In the genomic region with DNA sequence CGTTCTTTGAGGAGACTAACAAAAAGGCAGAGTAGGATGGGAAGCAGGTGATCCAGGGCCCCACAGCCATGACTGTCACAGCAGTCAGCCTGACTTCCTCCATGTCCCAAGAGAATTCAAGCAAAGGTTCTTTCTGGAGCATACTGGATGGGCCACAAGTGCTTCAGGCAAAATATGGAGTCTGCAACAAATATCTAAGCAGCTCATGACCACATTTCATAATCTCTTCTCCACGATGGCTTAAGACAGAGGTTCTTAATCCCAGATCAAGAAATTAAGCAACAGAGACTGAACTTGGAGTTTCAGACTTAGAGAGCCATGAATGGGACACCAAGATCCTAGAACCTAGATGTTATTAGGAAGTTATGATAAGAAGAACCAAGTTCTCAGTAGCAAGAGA, we compare ENCODE assay signal across 2 cellular contexts.
TF ChIP-seq lines count a peak whose summit lies in the region.

No MANE protein-coding gene starts in this region.

TF ChIP-seq in HEK293, 187 proteins besides CTCF, POLR2A, EP300 and RAD21:
- TF ChIP-seq PRDM6 (tag by site-specific recombination; IDR thresholded peaks at IDR 0.05) (no peak), SETDB1 (IDR thresholded peaks at IDR 0.05; ENCODE audit: insufficient read length, low read length) (no peak), ZNF692 (tag by site-specific recombination; IDR thresholded peaks at IDR 0.05) (peak; percentile 16; the same call in 1 of the 2 replicates), ZNF585B (tag by site-specific recombination; IDR thresholded peaks at IDR 0.05) (no peak), ZNF366 (tag by site-specific recombination; conservative IDR thresholded peaks at IDR 0.05) (0 out of 2 replicates have a peak, but pooled peaks have one; percentile 3), ZNF274 (IDR thresholded peaks at IDR 0.05; ENCODE audit: low read length) (no peak), ZNF274 (tag by site-specific recombination; IDR thresholded peaks at IDR 0.05; ENCODE audit: borderline replicate concordance) (no peak), ATF2 (tag by site-specific recombination; IDR thresholded peaks at IDR 0.05; ENCODE audit: low read depth) (no peak), ZNF335 (tag by site-specific recombination; conservative IDR thresholded peaks at IDR 0.05) (0 out of 2 replicates have a peak, but pooled peaks have one; percentile 15)
- TF ChIP-seq, protein P1, sequence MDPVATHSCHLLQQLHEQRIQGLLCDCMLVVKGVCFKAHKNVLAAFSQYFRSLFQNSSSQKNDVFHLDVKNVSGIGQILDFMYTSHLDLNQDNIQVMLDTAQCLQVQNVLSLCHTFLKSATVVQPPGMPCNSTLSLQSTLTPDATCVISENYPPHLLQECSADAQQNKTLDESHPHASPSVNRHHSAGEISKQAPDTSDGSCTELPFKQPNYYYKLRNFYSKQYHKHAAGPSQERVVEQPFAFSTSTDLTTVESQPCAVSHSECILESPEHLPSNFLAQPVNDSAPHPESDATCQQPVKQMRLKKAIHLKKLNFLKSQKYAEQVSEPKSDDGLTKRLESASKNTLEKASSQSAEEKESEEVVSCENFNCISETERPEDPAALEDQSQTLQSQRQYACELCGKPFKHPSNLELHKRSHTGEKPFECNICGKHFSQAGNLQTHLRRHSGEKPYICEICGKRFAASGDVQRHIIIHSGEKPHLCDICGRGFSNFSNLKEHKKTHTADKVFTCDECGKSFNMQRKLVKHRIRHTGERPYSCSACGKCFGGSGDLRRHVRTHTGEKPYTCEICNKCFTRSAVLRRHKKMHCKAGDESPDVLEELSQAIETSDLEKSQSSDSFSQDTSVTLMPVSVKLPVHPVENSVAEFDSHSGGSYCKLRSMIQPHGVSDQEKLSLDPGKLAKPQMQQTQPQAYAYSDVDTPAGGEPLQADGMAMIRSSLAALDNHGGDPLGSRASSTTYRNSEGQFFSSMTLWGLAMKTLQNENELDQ (tag by site-specific recombination; IDR thresholded peaks at IDR 0.05; ENCODE audit: low read depth) = no peak
- TF ChIP-seq, protein P2, sequence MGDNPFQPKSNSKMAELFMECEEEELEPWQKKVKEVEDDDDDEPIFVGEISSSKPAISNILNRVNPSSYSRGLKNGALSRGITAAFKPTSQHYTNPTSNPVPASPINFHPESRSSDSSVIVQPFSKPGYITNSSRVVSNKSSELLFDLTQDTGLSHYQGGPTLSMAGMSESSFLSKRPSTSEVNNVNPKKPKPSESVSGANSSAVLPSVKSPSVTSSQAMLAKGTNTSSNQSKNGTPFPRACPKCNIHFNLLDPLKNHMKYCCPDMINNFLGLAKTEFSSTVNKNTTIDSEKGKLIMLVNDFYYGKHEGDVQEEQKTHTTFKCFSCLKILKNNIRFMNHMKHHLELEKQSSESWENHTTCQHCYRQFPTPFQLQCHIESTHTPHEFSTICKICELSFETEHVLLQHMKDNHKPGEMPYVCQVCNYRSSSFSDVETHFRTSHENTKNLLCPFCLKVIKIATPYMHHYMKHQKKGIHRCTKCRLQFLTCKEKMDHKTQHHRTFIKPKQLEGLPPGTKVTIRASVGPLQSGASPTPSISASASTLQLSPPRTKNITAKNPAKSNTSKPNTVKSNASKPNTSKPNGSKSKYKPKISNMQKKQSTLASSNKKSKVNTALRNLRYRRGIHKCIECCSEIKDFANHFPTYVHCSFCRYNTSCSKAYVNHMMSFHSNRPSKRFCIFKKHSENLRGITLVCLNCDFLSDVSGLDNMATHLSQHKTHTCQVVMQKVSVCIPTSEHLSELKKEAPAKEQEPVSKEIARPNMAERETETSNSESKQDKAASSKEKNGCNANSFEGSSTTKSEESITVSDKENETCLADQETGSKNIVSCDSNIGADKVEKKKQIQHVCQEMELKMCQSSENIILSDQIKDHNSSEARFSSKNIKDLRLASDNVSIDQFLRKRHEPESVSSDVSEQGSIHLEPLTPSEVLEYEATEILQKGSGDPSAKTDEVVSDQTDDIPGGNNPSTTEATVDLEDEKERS (tag by site-specific recombination; IDR thresholded peaks at IDR 0.05) = no peak
TF ChIP-seq in HEK293: peak in this region for 3.

TF ChIP-seq in SK-N-SH, 30 proteins besides CTCF, POLR2A, EP300 and RAD21 (continued from another document):
- TF ChIP-seq, protein P3, sequence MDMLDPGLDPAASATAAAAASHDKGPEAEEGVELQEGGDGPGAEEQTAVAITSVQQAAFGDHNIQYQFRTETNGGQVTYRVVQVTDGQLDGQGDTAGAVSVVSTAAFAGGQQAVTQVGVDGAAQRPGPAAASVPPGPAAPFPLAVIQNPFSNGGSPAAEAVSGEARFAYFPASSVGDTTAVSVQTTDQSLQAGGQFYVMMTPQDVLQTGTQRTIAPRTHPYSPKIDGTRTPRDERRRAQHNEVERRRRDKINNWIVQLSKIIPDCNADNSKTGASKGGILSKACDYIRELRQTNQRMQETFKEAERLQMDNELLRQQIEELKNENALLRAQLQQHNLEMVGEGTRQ (IDR thresholded peaks at IDR 0.05; ENCODE audit: borderline replicate concordance, low read depth, low read length) = no peak
- no peak for TF ChIP-seq ELF1 (IDR thresholded peaks at IDR 0.05)
- no peak for TF ChIP-seq SMC3 (IDR thresholded peaks at IDR 0.05; ENCODE audit: low read depth, low read length)
- no peak for TF ChIP-seq FOXM1 (IDR thresholded peaks at IDR 0.05; ENCODE audit: low read depth)
- no peak for TF ChIP-seq REST (IDR thresholded peaks at IDR 0.05; ENCODE audit: low read depth, low read length)
- no peak for TF ChIP-seq NRF1 (IDR thresholded peaks at IDR 0.05; ENCODE audit: low read depth, low read length)
- no peak for TF ChIP-seq CHD2 (IDR thresholded peaks at IDR 0.05; ENCODE audit: low read length, partially characterized antibody)
- no peak for TF ChIP-seq MXI1 (IDR thresholded peaks at IDR 0.05; ENCODE audit: low read depth, low read length)
- no peak for TF ChIP-seq POLR2AphosphoS5 (IDR thresholded peaks at IDR 0.05; ENCODE audit: low read depth, low read length)
